17 cellular contexts compared by ENCODE assay signal in the genomic region with DNA sequence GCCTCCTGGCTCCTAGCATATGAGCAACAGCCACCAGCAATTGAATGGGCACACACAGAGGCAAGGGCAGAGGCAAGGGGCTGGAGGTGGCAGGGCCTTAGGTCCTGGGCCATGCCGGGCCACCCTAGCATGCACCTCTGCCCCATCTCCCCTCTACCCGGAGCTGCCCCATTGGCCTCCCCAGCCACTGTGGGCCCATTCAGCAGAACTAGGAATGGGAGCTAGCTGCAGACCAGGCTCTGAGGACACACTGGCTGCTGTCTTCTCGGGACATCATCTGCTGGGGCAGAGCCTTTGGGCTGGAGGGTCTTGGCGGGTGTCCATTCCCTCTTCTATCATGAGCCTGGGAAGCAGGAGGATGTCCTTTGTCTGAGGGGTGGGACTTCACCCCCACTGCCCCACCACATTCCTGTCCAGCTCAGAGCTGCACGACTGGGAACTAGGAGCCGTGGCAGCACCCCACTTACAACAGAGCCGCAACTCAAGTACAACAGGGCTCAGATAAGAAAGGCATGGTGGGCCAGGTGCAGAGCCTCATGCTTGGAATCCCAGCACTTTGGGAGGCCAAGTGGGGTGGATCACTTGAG. TPM values are rescaled to one million over a fixed set of nuclear protein-coding genes. Genes with fewer than 3 reads are reported as not detected.
A peak's percentile ranks its signal among the peaks of the same experiment; 100 is the strongest.
DNase-seq lines count a peak whose midpoint lies in the region; ATAC-seq and TF ChIP-seq lines count a peak whose summit lies in the region.
"Had no signal": no experiment of that assay in that cellular context is flagged by ENCODE, and none has a peak within 500 bp of the region (broad histone marks: within the 10 kb centered on the region; RNA-seq: fewer than 3 reads in every experiment).

No MANE protein-coding gene starts in this region.

- H3K4me2 ChIP-seq in H9 (ENCODE audit: insufficient read depth, insufficient read length, low read length) (no peak overlapping the region), PC-9 (no peak overlapping the region)

- no peak overlapping the region for H2BK12ac ChIP-seq in H9 (ENCODE audit: insufficient read length, low read depth, low read length)

- H3T11ph ChIP-seq in H9 (ENCODE audit: low read length): no peak overlapping the region

- no peak overlapping the region for H3K18ac ChIP-seq in H9 (ENCODE audit: insufficient read length, low read depth, low read length)

- H4K20me1 ChIP-seq in H9 (ENCODE audit: control insufficient read depth, insufficient read depth, insufficient read length) (no peaks in the 10 kb centered on the region), PC-9 (ENCODE audit: insufficient read depth) (no peaks in the 10 kb centered on the region)

- no peaks in the 10 kb centered on the region for H3K36me3 ChIP-seq in iPS-20b (ENCODE audit: insufficient read depth, low read depth, low read length)
- no peaks in the 10 kb centered on the region for H3K36me3 ChIP-seq in PC-9 (ENCODE audit: low read depth)

- H3K56ac ChIP-seq in H9 (ENCODE audit: insufficient read length, low read depth, low read length): no peak overlapping the region

- WGBS in H9 (ENCODE audit: extremely low coverage, insufficient read length, low lambda C conversion rate): no CpG with 5 or more reads among the region's 7 CpGs

- H3K4me3 ChIP-seq in iPS-20b (ENCODE audit: low read length): peak overlapping the region; percentile 15; the same call in 1 of the 2 replicates
- H3K4me3 ChIP-seq in PC-9: no peak overlapping the region
- H3K4me3 ChIP-seq: GM23248 had no signal

- H3K27ac Mint-ChIP-seq in H9 (peak overlapping the region in 2 of 3 experiments; percentile 2 to 65; a peak in 2 of 7 replicates), progenitor cell of endocrine pancreas (peak overlapping the region; percentile 94)
- H3K27ac Mint-ChIP-seq: activated B cell treated with CpG ODN at 0.5 μM for 24 hours; activated CD8-positive, alpha-beta T cell treated with anti-CD3 and anti-CD28 coated beads for 36 hours; CD14-positive monocyte; stimulated activated naive B cell treated with anti-CD40 and anti-IgM and Interleukin-4, amounts not matched to agents 10 μg/mL and 1 μg/mL and 100 μg/mL, for 72 hours had no signal

- H3K9me3 ChIP-seq in H9 (ENCODE audit: control insufficient read depth, low read depth, low read length): no peaks in the 10 kb centered on the region
- H3K9me3 ChIP-seq in iPS-20b (ENCODE audit: insufficient read depth, low read depth, low read length): no peaks in the 10 kb centered on the region
- no peaks in the 10 kb centered on the region for H3K9me3 ChIP-seq in PC-9 (ENCODE audit: insufficient read depth, low read depth)

- H3K79me1 ChIP-seq in H9 (ENCODE audit: insufficient read depth, low read depth, low read length, poor library complexity, severe bottlenecking): no peaks in the 10 kb centered on the region

- DNase-seq in H9: no peak
- no peak for DNase-seq in progenitor cell of endocrine pancreas (ENCODE audit: low spot score, unreplicated experiment)
- no peak for DNase-seq in PC-9
- DNase-seq: activated B cell treated with CpG ODN at 0.5 μM for 24 hours; activated CD8-positive, alpha-beta T cell treated with anti-CD3 and anti-CD28 coated beads for 36 hours; GM23248; mammary epithelial cell; MM.1S; naive thymus-derived CD4-positive, alpha-beta T cell; NCI-H524; stimulated activated naive B cell treated with anti-CD40 and anti-IgM and Interleukin-4, amounts not matched to agents 10 μg/mL and 1 μg/mL and 100 μg/mL, for 72 hours; T1000 had no signal

- no TSS peak for BruUV-seq in PC-9 (replicated peaks; lab: Mats Ljungman, UMichigan)

- peak overlapping the region in 1 of 2 experiments; percentile 44; a peak in 1 of 5 replicates for H3K4me3 Mint-ChIP-seq in H9
- H3K4me3 Mint-ChIP-seq in progenitor cell of endocrine pancreas (ENCODE audit: low read depth): peak overlapping the region; percentile 75
- H3K4me3 Mint-ChIP-seq: activated B cell treated with CpG ODN at 0.5 μM for 24 hours; activated CD8-positive, alpha-beta T cell treated with anti-CD3 and anti-CD28 coated beads for 36 hours; CD14-positive monocyte; IgD-negative memory B cell; naive thymus-derived CD4-positive, alpha-beta T cell; stimulated activated naive B cell treated with anti-CD40 and anti-IgM and Interleukin-4, amounts not matched to agents 10 μg/mL and 1 μg/mL and 100 μg/mL, for 72 hours had no signal

- ATAC-seq in HG02571 (IDR thresholded peaks at IDR 0.05; ENCODE audit: unreplicated experiment): no peak
- ATAC-seq in HG02870 (IDR thresholded peaks at IDR 0.05; ENCODE audit: unreplicated experiment): no peak
- ATAC-seq: activated CD8-positive, alpha-beta T cell treated with anti-CD3 and anti-CD28 coated beads for 36 hours; naive thymus-derived CD4-positive, alpha-beta T cell; stimulated activated naive B cell treated with anti-CD40 and anti-IgM and Interleukin-4, amounts not matched to agents 10 μg/mL and 1 μg/mL and 100 μg/mL, for 72 hours had no signal

- H4K91ac ChIP-seq in H9 (ENCODE audit: insufficient read length, low read depth, low read length): no peak overlapping the region

- H3K27me3 ChIP-seq in H9 (ENCODE audit: insufficient read depth, low read length) (no peaks in the 10 kb centered on the region), iPS-20b (ENCODE audit: insufficient read depth, low read length) (no peaks in the 10 kb centered on the region), PC-9 (ENCODE audit: insufficient read depth, low read depth) (no peaks in the 10 kb centered on the region)

- H4K8ac ChIP-seq in H9 (replicated peaks; ENCODE audit: insufficient read length, low read depth, low read length): no peak overlapping the region

- POLR2A ChIA-PET in PC-9 (lab: Charles Lee; ENCODE audit: unreplicated experiment): no interaction called here

- no peak overlapping the region for H2BK15ac ChIP-seq in H9 (ENCODE audit: low read depth, low read length)

- no peaks in the 10 kb centered on the region for H3K9me3 Mint-ChIP-seq in H9
- no peaks in the 10 kb centered on the region for H3K9me3 Mint-ChIP-seq in progenitor cell of endocrine pancreas (ENCODE audit: low read depth)
- H3K9me3 Mint-ChIP-seq: activated B cell treated with CpG ODN at 0.5 μM for 24 hours; activated CD8-positive, alpha-beta T cell treated with anti-CD3 and anti-CD28 coated beads for 36 hours; CD14-positive monocyte; IgD-negative memory B cell; stimulated activated naive B cell treated with anti-CD40 and anti-IgM and Interleukin-4, amounts not matched to agents 10 μg/mL and 1 μg/mL and 100 μg/mL, for 72 hours had no signal

- H3K4me1 ChIP-seq in H9 (ENCODE audit: insufficient read depth, low read length) (no peaks in the 10 kb centered on the region), iPS-20b (ENCODE audit: insufficient read depth, low read length) (peaks cover 7% of the 10 kb centered on the region; the same call in 1 of the 2 replicates), PC-9 (replicated peaks; ENCODE audit: insufficient read depth) (no peaks in the 10 kb centered on the region)

- H2BK5ac ChIP-seq in H9 (ENCODE audit: insufficient read length, low read length): no peak overlapping the region

- CTCF ChIA-PET in PC-9 (lab: Charles Lee): interaction anchor here (0.7 kb wide), 1 partner anchor 46 kb away, joined by 4 read pairs; no protein-coding TSS in a partner anchor

- H3K79me2 ChIP-seq in H9 (ENCODE audit: insufficient read depth, low read length): no peaks in the 10 kb centered on the region
- H3K79me2 ChIP-seq in PC-9 (ENCODE audit: low read depth): no peaks in the 10 kb centered on the region

- H3K27me3 Mint-ChIP-seq in H9 (ENCODE audit: low read depth): no peaks in the 10 kb centered on the region; the same call in 1 of the 2 replicates
- H3K27me3 Mint-ChIP-seq in progenitor cell of endocrine pancreas: no peaks in the 10 kb centered on the region
- H3K27me3 Mint-ChIP-seq: activated B cell treated with CpG ODN at 0.5 μM for 24 hours; activated CD8-positive, alpha-beta T cell treated with anti-CD3 and anti-CD28 coated beads for 36 hours; naive thymus-derived CD4-positive, alpha-beta T cell had no signal

- intact Hi-C loops in PC-9 (cut with micrococcal nuclease; ENCODE audit: unreplicated experiment): no loop called here

- no peaks in the 10 kb centered on the region for H3K36me3 Mint-ChIP-seq in H9 (ENCODE audit: insufficient read depth in 1 of 3, low read depth in 3 of 3)
- peaks cover 3% of the 10 kb centered on the region for H3K36me3 Mint-ChIP-seq in progenitor cell of endocrine pancreas (ENCODE audit: insufficient read depth)
- H3K36me3 Mint-ChIP-seq: CD14-positive monocyte; IgD-negative memory B cell; naive thymus-derived CD4-positive, alpha-beta T cell; stimulated activated naive B cell treated with anti-CD40 and anti-IgM and Interleukin-4, amounts not matched to agents 10 μg/mL and 1 μg/mL and 100 μg/mL, for 72 hours had no signal

- no peak overlapping the region for H3K27ac ChIP-seq in H9 (ENCODE audit: insufficient read length, low read depth, low read length)
- peak overlapping the region; percentile 38 for H3K27ac ChIP-seq in iPS-20b (ENCODE audit: low read length)
- no peak overlapping the region for H3K27ac ChIP-seq in PC-9
- H3K27ac ChIP-seq: GM23248 had no signal

- H2AFZ ChIP-seq in H9 (ENCODE audit: low read length) (no peak overlapping the region), PC-9 (no peak overlapping the region)
- H2AFZ ChIP-seq: GM23248 had no signal

- no peak overlapping the region for H2AK5ac ChIP-seq in H9 (ENCODE audit: insufficient read length, low read length)

- H3K4ac ChIP-seq in H9 (ENCODE audit: low read depth, low read length): no peak overlapping the region

- no peak overlapping the region for H4K5ac ChIP-seq in H9 (ENCODE audit: insufficient read length, low read depth, low read length)

- peaks cover 6 to 10% of the 10 kb centered on the region in 2 experiments for H3K4me1 Mint-ChIP-seq in H9
- peaks cover 37% of the 10 kb centered on the region for H3K4me1 Mint-ChIP-seq in progenitor cell of endocrine pancreas (ENCODE audit: low read depth)
- H3K4me1 Mint-ChIP-seq: activated B cell treated with CpG ODN at 0.5 μM for 24 hours had no signal

- H3F3A ChIP-seq in PC-9 (ENCODE audit: insufficient read depth, low read depth): no peaks in the 10 kb centered on the region; the same call in 1 of the 2 replicates

- H3K9ac ChIP-seq in H9 (ENCODE audit: extremely low read depth, insufficient read length, low read length): no peak overlapping the region
- peak overlapping the region; percentile 51; the same call in 1 of the 2 replicates for H3K9ac ChIP-seq in iPS-20b (ENCODE audit: low read depth, low read length)
- H3K9ac ChIP-seq: GM23248 had no signal

- no peak overlapping the region for H2BK20ac ChIP-seq in H9 (ENCODE audit: low read depth, low read length, poor library complexity, severe bottlenecking)

- H3K9me2 ChIP-seq in PC-9 (ENCODE audit: insufficient read depth): no peaks in the 10 kb centered on the region

- H3K14ac ChIP-seq in H9 (ENCODE audit: insufficient read depth, low read length): no peak overlapping the region

- H2BK120ac ChIP-seq in H9 (ENCODE audit: low read depth, low read length, poor library complexity, severe bottlenecking): no peak overlapping the region

- H3K23ac ChIP-seq in H9 (ENCODE audit: insufficient read length, low read depth, low read length): no peak overlapping the region

- no peaks in the 10 kb centered on the region for H3K23me2 ChIP-seq in H9 (ENCODE audit: insufficient read length, low read depth, low read length, poor library complexity, severe bottlenecking)

- TF ChIP-seq CTCF in H9 (conservative IDR thresholded peaks at IDR 0.05) (no peak), progenitor cell of endocrine pancreas (IDR thresholded peaks at IDR 0.05; ENCODE audit: unreplicated experiment) (no peak), PC-9 (conservative IDR thresholded peaks at IDR 0.05) (no peak)

RNA-seq across cellular contexts. Expression of a gene that starts 0.8 kb away (rescaled TPM):
- total RNA-seq in H9 (2021) (4.0 and 4.2 TPM in 2 replicates), progenitor cell of endocrine pancreas (281 and 305 TPM in 2 replicates), PC-9 (2021) (not detected in 2 replicates)
- total RNA-seq: activated CD8-positive, alpha-beta T cell treated with anti-CD3 and anti-CD28 coated beads for 36 hours; GM23248; mammary epithelial cell had no signal

RNA-seq across cellular contexts. Expression of a gene that starts 20.1 kb away (rescaled TPM):
- 52.3 and 56.6 TPM in 2 replicates for total RNA-seq in H9 (2021)
- 102 and 108 TPM in 2 replicates for total RNA-seq in progenitor cell of endocrine pancreas
- total RNA-seq in PC-9 (2021): 61.8 and 69.6 TPM in 2 replicates

RNA-seq across cellular contexts. Expression of a gene that starts 37.6 kb away (rescaled TPM):
- total RNA-seq in H9 (2021): 0.04 and 0.11 TPM in 2 replicates
- total RNA-seq in progenitor cell of endocrine pancreas: 0.33 and 0.34 TPM in 2 replicates
- 0.35 and 0.44 TPM in 2 replicates for total RNA-seq in PC-9 (2021)
- total RNA-seq: GM23248 had no signal

Comparison
In these comparisons a context has a peak if more than half of its experiments do, and no peak if none do; other contexts are left out.
1. RNA of a gene that starts 0.8 kb away (total RNA-seq): 281 to 305 TPM in progenitor cell of endocrine pancreas; 4.0 to 4.2 TPM in H9 and not detected in PC-9; every median in the first group is over 10 times any median in the second.